ENCODE assay signal across 10 cellular contexts in the genomic region with DNA sequence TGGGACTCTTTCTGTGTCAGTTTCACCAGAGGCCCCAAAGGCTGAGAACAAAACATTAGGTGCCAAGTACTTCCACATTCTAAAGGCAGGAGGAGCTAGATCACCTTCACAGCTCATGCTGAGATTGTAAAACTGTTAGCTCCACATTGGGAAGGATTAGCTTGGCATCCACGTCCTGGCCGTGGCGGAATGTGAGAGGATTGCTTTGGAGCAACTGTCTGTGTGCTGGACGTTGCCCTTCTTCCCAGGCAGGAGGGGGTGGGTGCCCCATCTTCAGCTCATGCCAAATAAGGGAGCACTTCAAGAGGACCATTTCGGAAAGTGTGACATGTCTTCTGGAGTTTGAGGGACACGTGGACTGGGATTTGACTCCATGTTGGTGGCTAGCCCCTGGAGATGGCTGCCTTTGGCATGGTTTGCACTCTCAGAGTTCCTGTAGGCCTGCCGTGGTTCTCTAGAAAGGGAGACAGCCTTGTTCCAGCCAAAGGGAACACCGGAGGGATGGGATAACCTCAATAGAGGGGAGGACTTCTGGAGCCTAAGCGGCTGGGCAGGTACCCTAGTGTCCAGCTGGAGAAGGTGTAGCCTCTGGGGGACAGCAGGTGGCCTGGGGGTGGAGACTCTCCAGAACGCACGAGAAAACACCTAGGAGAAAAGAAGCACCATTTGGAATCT. TPM values are rescaled to one million over a fixed set of nuclear protein-coding genes. Genes with fewer than 3 reads are reported as not detected.
DNase-seq lines count a peak whose midpoint lies in the region; ATAC-seq and TF ChIP-seq lines count a peak whose summit lies in the region.
"Had no signal": no experiment of that assay in that cellular context is flagged by ENCODE, and none has a peak within 500 bp of the region (broad histone marks: within the 10 kb centered on the region; RNA-seq: fewer than 3 reads in every experiment).

No MANE protein-coding gene starts in this region.

- H4K12ac ChIP-seq in trophoblast cell (ENCODE audit: low read depth, low read length) = no peak overlapping the region

- no peak overlapping the region for H3K18ac ChIP-seq in trophoblast cell (ENCODE audit: low read length)

- H3K4me2 ChIP-seq in trophoblast cell (ENCODE audit: low read length) = no peak overlapping the region

- H4K91ac ChIP-seq in trophoblast cell (ENCODE audit: low read depth, low read length) = no peak overlapping the region

- H3K14ac ChIP-seq in trophoblast cell (ENCODE audit: low read length) = no peak overlapping the region

- no peak overlapping the region for H2BK120ac ChIP-seq in trophoblast cell (ENCODE audit: insufficient read depth, low read length, poor library complexity)

- no peak overlapping the region for H2BK12ac ChIP-seq in trophoblast cell (ENCODE audit: low read length)

- DNase-seq in M059J (ENCODE audit: low read depth) = peak; percentile 31
- peak; percentile 41 for DNase-seq in dermis blood vessel endothelial cell
- DNase-seq in trophoblast cell = peak; percentile 46 to 76
- DNase-seq in uterus = no peak
- no peak for DNase-seq in SW480 (ENCODE audit: low spot score)
- DNase-seq: stimulated activated naive CD8-positive, alpha-beta T cell treated with anti-CD3 and anti-CD28 coated beads, Interleukin-15, amount 100 ng/mL, for 72 hours had no signal

- H3K27me3 ChIP-seq in trophoblast cell (ENCODE audit: insufficient read depth, low read length) (no peaks in the 10 kb centered on the region), uterus (no peaks in the 10 kb centered on the region)
- H3K27me3 ChIP-seq: neutrophil had no signal

- peak; percentile 46; the same call in 2 of the 3 replicates for TF ChIP-seq CTCF in GM12872 (IDR thresholded peaks at IDR 0.05; ENCODE audit: insufficient read depth, low read depth, low read length)
- no peak for TF ChIP-seq CTCF in uterus (IDR thresholded peaks at IDR 0.05)

- H2AFZ ChIP-seq in trophoblast cell (ENCODE audit: insufficient read depth, low read length, poor library complexity) = no peak overlapping the region

- H3K79me1 ChIP-seq in trophoblast cell (ENCODE audit: low read length) = no peaks in the 10 kb centered on the region

- H3K4me1 ChIP-seq in trophoblast cell (ENCODE audit: control insufficient read depth in 1 of 2, insufficient read depth in 2 of 2, low read length in 2 of 2) (peaks cover 0 to 2% of the 10 kb centered on the region in 2 experiments), uterus (no peaks in the 10 kb centered on the region)

- no peak overlapping the region for H2AK5ac ChIP-seq in trophoblast cell (ENCODE audit: low read length)

- no CpG with 5 or more reads among the region's 11 CpGs for WGBS in trophoblast cell (ENCODE audit: extremely low coverage, insufficient coverage, insufficient read length)

- H3K9me3 ChIP-seq in trophoblast cell (ENCODE audit: insufficient read depth, low read depth, low read length) (no peaks in the 10 kb centered on the region), uterus (no peaks in the 10 kb centered on the region)
- H3K9me3 ChIP-seq: neutrophil had no signal

- H3K4ac ChIP-seq in trophoblast cell (ENCODE audit: low read depth, low read length) = no peak overlapping the region

- no peak overlapping the region for H3K9ac ChIP-seq in trophoblast cell (ENCODE audit: low read length)

- H3K36me3 ChIP-seq in trophoblast cell (ENCODE audit: control insufficient read depth in 1 of 2, insufficient read depth in 2 of 2, low read length in 2 of 2) (no peaks in the 10 kb centered on the region), uterus (no peaks in the 10 kb centered on the region)
- H3K36me3 ChIP-seq: neutrophil had no signal

- H3K79me2 ChIP-seq in trophoblast cell (ENCODE audit: control insufficient read depth, insufficient read depth, low read length, poor library complexity) = no peaks in the 10 kb centered on the region

- H4K8ac ChIP-seq in trophoblast cell (ENCODE audit: low read depth, low read length) = no peak overlapping the region

- no peak for ATAC-seq in HG03460 (IDR thresholded peaks at IDR 0.05; ENCODE audit: unreplicated experiment)
- ATAC-seq: activated CD4-positive, CD25-positive, alpha-beta regulatory T cell treated with anti-CD3 and anti-CD28 coated beads, Interleukin-2, amount 50 U/mL, for 24 hours; stimulated activated naive CD8-positive, alpha-beta T cell treated with anti-CD3 and anti-CD28 coated beads, Interleukin-15, amount 100 ng/mL, for 72 hours had no signal

- intact Hi-C loops in uterus (cut with DNase I; ENCODE audit: low total_unique reads) = no loop called here

- no peak for TF ChIP-seq POLR2A in uterus (IDR thresholded peaks at IDR 0.05)

- no peak overlapping the region for H2BK5ac ChIP-seq in trophoblast cell (ENCODE audit: low read depth, low read length, poor library complexity)

- H3K27ac ChIP-seq in trophoblast cell (ENCODE audit: low read depth, low read length) (no peak overlapping the region), uterus (no peak overlapping the region)
- H3K27ac ChIP-seq: neutrophil had no signal

- no peak overlapping the region for H3K4me3 ChIP-seq in trophoblast cell (ENCODE audit: low read depth, low read length)
- H3K4me3 ChIP-seq in uterus = no peak overlapping the region

- H3K23ac ChIP-seq in trophoblast cell (ENCODE audit: low read length) = no peak overlapping the region

RNA-seq across cellular contexts. Expression of a gene that starts 19.9 kb away (rescaled TPM):
- 12.5 and 16.1 TPM in 2 replicates for total RNA-seq in M059J (2014; rRNA removed; shearing (Covaris generic))
- total RNA-seq in dermis blood vessel endothelial cell (6.3 and 9.7 TPM in 2 replicates), uterus (10 to 100 TPM in 2 of 4 donors, 1 to 10 TPM in 2; 4.1 to 17.9 (median 8.6) TPM)
- 27.6 and 28.9 TPM in 2 replicates for polyA plus RNA-seq in trophoblast cell (2013)

RNA-seq across cellular contexts. Expression of a gene that starts 38.5 kb away (rescaled TPM):
- 46.9 and 64.2 TPM in 2 replicates for total RNA-seq in M059J (2014; rRNA removed; shearing (Covaris generic))
- 38.8 and 53.2 TPM in 2 replicates for total RNA-seq in dermis blood vessel endothelial cell
- 55.6 and 55.7 TPM in 2 replicates for polyA plus RNA-seq in trophoblast cell (2013)
- 100 to 1,000 TPM in 1 of 4 donors, 10 to 100 TPM in 3; 37.4 to 142 (median 72.6) TPM for total RNA-seq in uterus

Comparison
In these comparisons a context has a peak if more than half of its experiments do, and no peak if none do; other contexts are left out.
1. DNase-seq: peak in M059J (single experiment), dermis blood vessel endothelial cell (single experiment) and trophoblast cell (2 of 2); none in uterus (0 of 2) and SW480 (single experiment).